9 cellular contexts compared by ENCODE assay signal in the genomic region with DNA sequence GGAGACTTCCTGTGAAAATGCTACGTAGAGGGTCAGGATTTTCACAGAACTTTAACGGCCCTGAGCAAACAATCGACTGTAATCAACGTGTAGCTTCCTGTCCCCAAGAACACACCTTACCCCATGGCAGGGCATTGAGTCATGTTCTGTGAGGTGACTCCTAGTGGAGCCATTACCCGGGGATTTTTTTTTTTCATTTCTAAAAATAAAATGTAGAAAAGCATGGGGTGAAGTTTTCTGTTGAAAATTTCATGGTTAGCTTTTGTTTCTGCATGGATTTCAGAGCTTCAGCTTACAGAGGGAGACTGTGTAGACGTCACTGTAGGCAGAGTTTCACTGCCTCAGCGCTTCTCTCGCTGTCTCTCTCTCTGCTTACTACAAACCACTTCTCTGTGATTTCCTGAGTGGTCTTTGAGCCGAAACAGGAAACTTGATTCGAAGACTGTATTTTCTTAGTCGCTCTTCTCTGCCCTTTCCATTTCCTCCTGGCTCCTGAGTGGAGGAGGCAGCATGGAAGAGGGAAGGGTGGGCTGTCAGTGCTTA.
DNase-seq lines count a peak whose midpoint lies in the region; ATAC-seq, FAIRE-seq and TF ChIP-seq lines count a peak whose summit lies in the region.
"Had no signal": no experiment of that assay in that cellular context is flagged by ENCODE, and none has a peak within 500 bp of the region (broad histone marks: within the 10 kb centered on the region; RNA-seq: fewer than 3 reads in every experiment).

No MANE protein-coding gene starts in this region.

- 67% methylated on average over 11 of the region's 11 CpGs for WGBS in urinary bladder

- POLR2A ChIA-PET in GM10248 (lab: Yijun Ruan, JAX) = no interaction called here

- H3K36me3 Mint-ChIP-seq in activated T-cell treated with anti-CD3 and anti-CD28 coated beads, Interleukin-2, amount 50 U/mL, for 4 hours (ENCODE audit: insufficient read depth) = peaks cover 80% of the 10 kb centered on the region

- no peaks in the 10 kb centered on the region for H3K9me3 ChIP-seq in keratinocyte (ENCODE audit: control insufficient read depth, low read depth, low read length)

- peaks cover 78% of the 10 kb centered on the region for H3K4me1 Mint-ChIP-seq in activated T-cell treated with anti-CD3 and anti-CD28 coated beads, Interleukin-2, amount 50 U/mL, for 4 hours (ENCODE audit: low read depth)

- H3K36me3 ChIP-seq in keratinocyte (ENCODE audit: control insufficient read depth in 2 of 2, extremely low read depth in 1 of 2, insufficient read depth in 2 of 2, low read length in 2 of 2) = peaks cover 27 to 40% of the 10 kb centered on the region in 2 experiments
- H3K36me3 ChIP-seq in urinary bladder (ENCODE audit: insufficient read depth) = peaks cover 13% of the 10 kb centered on the region

- peaks cover 23% of the 10 kb centered on the region for H3K4me1 ChIP-seq in keratinocyte (ENCODE audit: control insufficient read depth, extremely low read depth, insufficient read depth, low read length)
- no peaks in the 10 kb centered on the region for H3K4me1 ChIP-seq in urinary bladder (ENCODE audit: insufficient read depth)

- H3K4me3 ChIP-seq in keratinocyte (ENCODE audit: control insufficient read depth in 2 of 3, extremely low read depth in 1 of 3, insufficient read depth in 2 of 3, low read depth in 1 of 3, low read length in 3 of 3) = peak overlapping the region in 2 of 3 experiments; percentile 36 to 48
- no peak overlapping the region for H3K4me3 ChIP-seq in urinary bladder (ENCODE audit: low read depth, low read length)

- H4K20me1 ChIP-seq in keratinocyte (ENCODE audit: control insufficient read depth, extremely low read depth, insufficient read depth, low read length) = no peaks in the 10 kb centered on the region

- intact Hi-C loops in left cardiac atrium (cut with DNase I) = loop anchor here (10.0 kb wide), 2 partner anchors 118 to 482 kb away; a partner anchor contains a TSS
- intact Hi-C loops in left ventricle myocardium superior (cut with micrococcal nuclease) = no loop called here

- no peak for FAIRE-seq in keratinocyte (lab: Jason Lieb, UNC)
- FAIRE-seq: TTC549 had no signal

- no peaks in the 10 kb centered on the region for H3K27me3 ChIP-seq in keratinocyte (ENCODE audit: control insufficient read depth, extremely low read depth, insufficient read depth, low read length)

- H3K9ac ChIP-seq in keratinocyte (ENCODE audit: control insufficient read depth, extremely low read depth, insufficient read depth, low read length) = peak overlapping the region; percentile 58

- CTCF ChIA-PET in GM10248 (lab: Yijun Ruan, JAX) = interaction anchor here (0.7 to 1.2 kb wide), 4 partner anchors 13 to 479 kb away, joined by 3 to 4 read pairs (median 4); no protein-coding TSS in a partner anchor

- peak overlapping the region; percentile 27 for H2AFZ ChIP-seq in keratinocyte (ENCODE audit: control insufficient read depth, low read length)

- TF ChIP-seq CTCF in keratinocyte (optimal IDR thresholded peaks at IDR 0.05 in 1 of 3, IDR thresholded peaks at IDR 0.05 in 1 of 3, conservative IDR thresholded peaks at IDR 0.05 in 1 of 3; ENCODE audit: extremely low read depth in 1 of 3, insufficient read depth in 2 of 3, low read length in 3 of 3) = no peak
- TF ChIP-seq CTCF in GM10248 (IDR thresholded peaks at IDR 0.05; ENCODE audit: control extremely low read depth, extremely low read depth, low read depth, missing control alignments) = no peak
- TF ChIP-seq CTCF in omental fat pad (IDR thresholded peaks at IDR 0.05) = no peak

- H3K27ac ChIP-seq in keratinocyte (ENCODE audit: control insufficient read depth, insufficient read depth, low read length) = peak overlapping the region; percentile 90
- peak overlapping the region; percentile 81 for H3K27ac ChIP-seq in urinary bladder (ENCODE audit: low read depth)

- H3K9me3 Mint-ChIP-seq in activated T-cell treated with anti-CD3 and anti-CD28 coated beads, Interleukin-2, amount 50 U/mL, for 4 hours = no peaks in the 10 kb centered on the region

- dilution Hi-C loops in keratinocyte (cut with MboI; ENCODE audit: extremely low pct_ligation_motif_present, low sequenced_read_pairs) = no loop called here

- H3K4me2 ChIP-seq in keratinocyte (ENCODE audit: control insufficient read depth, extremely low read depth, insufficient read depth, low read depth, low read length) = peak overlapping the region; percentile 79

- peak; percentile 16 to 35 for ATAC-seq in left cardiac atrium
- ATAC-seq in left ventricle myocardium superior = no peak
- ATAC-seq in activated T-cell treated with anti-CD3 and anti-CD28 coated beads, Interleukin-2, amount 50 U/mL, for 4 hours = peak; percentile 83 to 84
- ATAC-seq in omental fat pad (ENCODE audit: low FRiP score) = no peak

- no peaks in the 10 kb centered on the region for H3K79me2 ChIP-seq in keratinocyte (ENCODE audit: control insufficient read depth, insufficient read depth, low read length)

- no peak for DNase-seq in left cardiac atrium
- no peak for DNase-seq in left ventricle myocardium superior
- DNase-seq in activated T-cell treated with anti-CD3 and anti-CD28 coated beads, Interleukin-2, amount 50 U/mL, for 4 hours = no peak
- DNase-seq in keratinocyte (ENCODE audit: low read depth, low spot score) = no peak
- DNase-seq in putamen (ENCODE audit: low spot score) = no peak
- DNase-seq in GM10248 (ENCODE audit: extremely low spot score) = no peak
- no peak for DNase-seq in omental fat pad (ENCODE audit: low spot score)

- no peaks in the 10 kb centered on the region for H3K27me3 Mint-ChIP-seq in activated T-cell treated with anti-CD3 and anti-CD28 coated beads, Interleukin-2, amount 50 U/mL, for 4 hours (ENCODE audit: low read depth)

- no peaks in the 10 kb centered on the region for H3K9me1 ChIP-seq in keratinocyte (ENCODE audit: control insufficient read depth, extremely low read depth, insufficient read depth, low read length)

- peak overlapping the region; percentile 71 for H3K4me3 Mint-ChIP-seq in activated T-cell treated with anti-CD3 and anti-CD28 coated beads, Interleukin-2, amount 50 U/mL, for 4 hours

Comparison
In these comparisons a context has a peak if more than half of its experiments do, and no peak if none do; other contexts are left out.
1. ATAC-seq: peak in left cardiac atrium (2 of 2) and activated T-cell treated with anti-CD3 and anti-CD28 coated beads, Interleukin-2, amount 50 U/mL, for 4 hours (2 of 2); none in left ventricle myocardium superior (single experiment) and omental fat pad (single experiment).